In genomic region chr1:18856435-18856834, GRCh38 we compare ENCODE assay signal across 9 cellular contexts. TPM values are rescaled to one million over a fixed set of nuclear protein-coding genes. Genes with fewer than 3 reads are reported as not detected.
"Had no signal": no experiment of that assay in that cellular context is flagged by ENCODE, and none has a peak within 500 bp of the region (broad histone marks: within the 10 kb centered on the region; RNA-seq: fewer than 3 reads in every experiment).

No MANE protein-coding gene starts in this region.

- H3K4me3 ChIP-seq: GM12878 had no signal

- DNase-seq: GDM1, GF-D8 had no signal

- FAIRE-seq: G401.6, GM12878, GM12891, GM12892, GM18507, GM19239 had no signal

- ATAC-seq: GM12878 had no signal

RNA-seq across cellular contexts. Expression of gene TAS1R2, which starts 3.0 kb away (rescaled TPM):
- total RNA-seq: G401, GM12878 had no signal
- polyA plus RNA-seq: GM12878 had no signal
